ENCODE assay signal across 1 cellular context in genomic region chr12:109290061-109290460, GRCh38.
TF ChIP-seq lines count a peak whose summit lies in the region.

No MANE protein-coding gene starts in this region.

TF ChIP-seq in H1, 55 proteins besides CTCF, POLR2A, EP300 and RAD21:
- no peak for TF ChIP-seq JUN (IDR thresholded peaks at IDR 0.05; ENCODE audit: low read depth, low read length)
- TF ChIP-seq CEBPB (IDR thresholded peaks at IDR 0.05; ENCODE audit: low read depth, low read length), result no peak
- no peak for TF ChIP-seq HDAC6 (IDR thresholded peaks at IDR 0.05; ENCODE audit: low read depth, low read length)
- no peak for TF ChIP-seq SP1 (IDR thresholded peaks at IDR 0.05; ENCODE audit: low read depth, low read length)
- no peak for TF ChIP-seq POLR2AphosphoS5 (IDR thresholded peaks at IDR 0.05; ENCODE audit: low read depth, low read length)
- no peak for TF ChIP-seq NANOG (IDR thresholded peaks at IDR 0.05; ENCODE audit: insufficient read depth, low read depth, low read length, poor library complexity, severe bottlenecking)
- TF ChIP-seq USF2 (IDR thresholded peaks at IDR 0.05; ENCODE audit: low read length), result no peak
- no peak for TF ChIP-seq KDM5A (IDR thresholded peaks at IDR 0.05; ENCODE audit: low read length)
- no peak for TF ChIP-seq BCL11A (IDR thresholded peaks at IDR 0.05; ENCODE audit: low read depth in 2 of 2, low read length in 2 of 2)
- no peak for TF ChIP-seq NRF1 (IDR thresholded peaks at IDR 0.05; ENCODE audit: low read depth, low read length)
- no peak for TF ChIP-seq CTBP2 (IDR thresholded peaks at IDR 0.05; ENCODE audit: borderline replicate concordance, insufficient read depth, insufficient read length, low read length)
- no peak for TF ChIP-seq GTF2F1 (IDR thresholded peaks at IDR 0.05; ENCODE audit: borderline replicate concordance, low read depth, low read length)
